Comparison of ENCODE assay signal across 14 cellular contexts in genomic region chr1:204545202-204545601, GRCh38. TPM values are rescaled to one million over a fixed set of nuclear protein-coding genes. Genes with fewer than 3 reads are reported as not detected.
DNase-seq lines count a peak whose midpoint lies in the region; ATAC-seq and TF ChIP-seq lines count a peak whose summit lies in the region.
"Had no signal": no experiment of that assay in that cellular context is flagged by ENCODE, and none has a peak within 500 bp of the region (broad histone marks: within the 10 kb centered on the region; RNA-seq: fewer than 3 reads in every experiment).

No MANE protein-coding gene starts in this region.

- H3K9me3 Mint-ChIP-seq in natural killer cell treated with Interleukin-12 subunit alpha and Interleukin-12 subunit beta and Interleukin-15 and Interleukin-18, amount 100 ng/mL, for 72 hours, result no peaks in the 10 kb centered on the region

- H3K27ac Mint-ChIP-seq in natural killer cell treated with Interleukin-12 subunit alpha and Interleukin-12 subunit beta and Interleukin-15 and Interleukin-18, amount 100 ng/mL, for 72 hours, result peak overlapping the region; percentile 82 to 90

- peak overlapping the region; percentile 22; the same call in 1 of the 2 replicates for H3K9ac ChIP-seq in DND-41 (ENCODE audit: low read depth, low read length)
- H3K9ac ChIP-seq in MM.1S (ENCODE audit: low read length), result peak overlapping the region; percentile 32; the same call in 1 of the 2 replicates

- H3K4me2 ChIP-seq in DND-41 (ENCODE audit: insufficient read depth, low read length) (no peak overlapping the region), MM.1S (ENCODE audit: low read depth, low read length) (peak overlapping the region; percentile 75)

- TF ChIP-seq CTCF in DND-41 (IDR thresholded peaks at IDR 0.05; ENCODE audit: borderline replicate concordance, extremely low read depth, low read length, poor library complexity, severe bottlenecking), result no peak
- TF ChIP-seq CTCF in MM.1S (IDR thresholded peaks at IDR 0.05; ENCODE audit: low read length), result no peak
- TF ChIP-seq CTCF in choroid plexus epithelial cell (conservative IDR thresholded peaks at IDR 0.05; ENCODE audit: low read depth, low read length), result no peak
- no peak for TF ChIP-seq CTCF in WERI-Rb-1 (IDR thresholded peaks at IDR 0.05; ENCODE audit: low read depth, low read length)

- no peak for ATAC-seq in DND-41 (ENCODE audit: insufficient read depth, low read depth)
- ATAC-seq in natural killer cell treated with Interleukin-12 subunit alpha and Interleukin-12 subunit beta and Interleukin-15 and Interleukin-18, amount 100 ng/mL, for 72 hours, result no peak
- no peak for ATAC-seq in GM19035 (IDR thresholded peaks at IDR 0.05; ENCODE audit: unreplicated experiment)

- H4K20me1 ChIP-seq in DND-41 (ENCODE audit: insufficient read depth, low read length), result no peaks in the 10 kb centered on the region
- peaks cover 4% of the 10 kb centered on the region; the same call in 1 of the 2 replicates for H4K20me1 ChIP-seq in MM.1S (ENCODE audit: insufficient read depth, low read length)

- peak overlapping the region; percentile 64 for H3K4me3 Mint-ChIP-seq in natural killer cell treated with Interleukin-12 subunit alpha and Interleukin-12 subunit beta and Interleukin-15 and Interleukin-18, amount 100 ng/mL, for 72 hours

- peaks cover 25% of the 10 kb centered on the region for H3K79me2 ChIP-seq in DND-41 (ENCODE audit: insufficient read depth, low read length)
- peaks cover 69% of the 10 kb centered on the region for H3K79me2 ChIP-seq in MM.1S (ENCODE audit: low read length)

- no peak for DNase-seq in DND-41
- no peak for DNase-seq in MM.1S
- DNase-seq in choroid plexus epithelial cell (ENCODE audit: low read depth), result peak; percentile 22
- DNase-seq in natural killer cell treated with Interleukin-12 subunit alpha and Interleukin-12 subunit beta and Interleukin-15 and Interleukin-18, amount 100 ng/mL, for 72 hours (ENCODE audit: low spot score), result no peak
- no peak for DNase-seq in superior temporal gyrus (ENCODE audit: extremely low spot score)
- no peak for DNase-seq in WERI-Rb-1
- DNase-seq: Calu3, kidney, NCI-H1694 treated with DMSO at 0.1 percent for 48 hours, SHP77 treated with DMSO at 0.1 percent for 48 hours, sigmoid colon, tibial artery had no signal

- H3K4me1 ChIP-seq in DND-41 (ENCODE audit: insufficient read depth, low read length) (peaks cover 48% of the 10 kb centered on the region), MM.1S (ENCODE audit: low read length) (peaks cover 44% of the 10 kb centered on the region)
- H3K4me1 ChIP-seq: sigmoid colon, tibial artery had no signal

- H2AFZ ChIP-seq in DND-41 (ENCODE audit: low read depth, low read length), result no peak overlapping the region
- no peak overlapping the region for H2AFZ ChIP-seq in MM.1S (ENCODE audit: low read length)

- H3K4me3 ChIP-seq in DND-41 (ENCODE audit: low read depth in 1 of 2, low read length in 2 of 2) (no peak overlapping the region), MM.1S (ENCODE audit: low read length) (peak overlapping the region; percentile 30), choroid plexus epithelial cell (ENCODE audit: low read depth, low read length) (no peak overlapping the region), WERI-Rb-1 (ENCODE audit: low read depth, low read length) (no peak overlapping the region)
- H3K4me3 ChIP-seq: sigmoid colon, tibial artery had no signal

- H3K36me3 Mint-ChIP-seq in natural killer cell treated with Interleukin-12 subunit alpha and Interleukin-12 subunit beta and Interleukin-15 and Interleukin-18, amount 100 ng/mL, for 72 hours, result peaks cover 60% of the 10 kb centered on the region

- H3K27me3 Mint-ChIP-seq in natural killer cell treated with Interleukin-12 subunit alpha and Interleukin-12 subunit beta and Interleukin-15 and Interleukin-18, amount 100 ng/mL, for 72 hours, result no peaks in the 10 kb centered on the region

- H3F3A ChIP-seq in MM.1S (ENCODE audit: insufficient read depth, low read length), result peaks cover 46% of the 10 kb centered on the region

- H3K36me3 ChIP-seq in DND-41 (ENCODE audit: insufficient read depth, low read length) (peaks cover 97% of the 10 kb centered on the region), MM.1S (replicated peaks; ENCODE audit: insufficient read depth, low read length) (peaks cover 46% of the 10 kb centered on the region), WERI-Rb-1 (peaks cover 100% of the 10 kb centered on the region)

- no peaks in the 10 kb centered on the region for H3K27me3 ChIP-seq in DND-41 (ENCODE audit: insufficient read depth, low read length, poor library complexity)
- no peaks in the 10 kb centered on the region for H3K27me3 ChIP-seq in MM.1S (replicated peaks; ENCODE audit: insufficient read depth, low read length)
- no peaks in the 10 kb centered on the region for H3K27me3 ChIP-seq in WERI-Rb-1 (ENCODE audit: insufficient read depth, low read depth, severe bottlenecking)
- H3K27me3 ChIP-seq: sigmoid colon, tibial artery had no signal

- H3K4me1 Mint-ChIP-seq in natural killer cell treated with Interleukin-12 subunit alpha and Interleukin-12 subunit beta and Interleukin-15 and Interleukin-18, amount 100 ng/mL, for 72 hours (ENCODE audit: low read depth in 2 of 2), result peaks cover 33 to 35% of the 10 kb centered on the region in 2 donors

- H3K9me2 ChIP-seq in MM.1S (replicated peaks; ENCODE audit: insufficient read depth, low read length), result no peaks in the 10 kb centered on the region

- H3K27ac ChIP-seq in DND-41 (ENCODE audit: low read length), result peak overlapping the region; percentile 85
- peak overlapping the region; percentile 68; the same call in 1 of the 2 replicates for H3K27ac ChIP-seq in MM.1S (ENCODE audit: low read length)
- H3K27ac ChIP-seq in WERI-Rb-1, result no peak overlapping the region
- H3K27ac ChIP-seq: tibial artery, VCaP had no signal

- H3K9me3 ChIP-seq in DND-41 (ENCODE audit: insufficient read depth, low read length, severe bottlenecking), result no peaks in the 10 kb centered on the region
- no peaks in the 10 kb centered on the region for H3K9me3 ChIP-seq in MM.1S (replicated peaks; ENCODE audit: insufficient read depth, low read length)
- no peaks in the 10 kb centered on the region for H3K9me3 ChIP-seq in WERI-Rb-1 (ENCODE audit: severe bottlenecking)
- H3K9me3 ChIP-seq: sigmoid colon, tibial artery had no signal

RNA-seq across cellular contexts. Expression of gene MDM4, which starts 29.0 kb away (rescaled TPM):
- total RNA-seq in natural killer cell treated with Interleukin-12 subunit alpha and Interleukin-12 subunit beta and Interleukin-15 and Interleukin-18, amount 100 ng/mL, for 72 hours, result 100 to 1,000 TPM; 104 to 151 TPM

RNA-seq across cellular contexts. Expression of gene PIK3C2B, which starts 50.6 kb away (rescaled TPM):
- 10 to 100 TPM; 14.2 to 28.7 TPM for total RNA-seq in natural killer cell treated with Interleukin-12 subunit alpha and Interleukin-12 subunit beta and Interleukin-15 and Interleukin-18, amount 100 ng/mL, for 72 hours
